19 cellular contexts compared by ENCODE assay signal in genomic region chr16:74224828-74225227, GRCh38.
DNase-seq lines count a peak whose midpoint lies in the region; FAIRE-seq and TF ChIP-seq lines count a peak whose summit lies in the region.
"Had no signal": no experiment of that assay in that cellular context is flagged by ENCODE, and none has a peak within 500 bp of the region (broad histone marks: within the 10 kb centered on the region; RNA-seq: fewer than 3 reads in every experiment).

No MANE protein-coding gene starts in this region.

- no peaks in the 10 kb centered on the region for H3K36me3 ChIP-seq in bronchial epithelial cell (ENCODE audit: control insufficient read depth, insufficient read depth, low read length)
- H3K36me3 ChIP-seq: gastrocnemius medialis, left ventricle myocardium inferior, stomach had no signal

- DNase-seq in ACHN: peak; percentile 24
- DNase-seq in bronchial epithelial cell (ENCODE audit: low read depth): peak; percentile 54
- peak; percentile 29 for DNase-seq in kidney glomerular epithelial cell (lab: John Stamatoyannopoulos, UW)
- DNase-seq in HuH-7.5 (ENCODE audit: low spot score): no peak
- no peak for DNase-seq in stimulated activated CD4-positive, alpha-beta T cell treated with anti-CD3 and anti-CD28 coated beads, Interleukin-15, amount 100 ng/mL, for 24 hours
- no peak for DNase-seq in SIG-M5 (lab: John Stamatoyannopoulos, UW)
- no peak for DNase-seq in GM19239 (ENCODE audit: insufficient read length, low spot score)
- DNase-seq: activated CD4-positive, alpha-beta T cell treated with anti-CD3 and anti-CD28 coated beads for 4 hours; activated CD8-positive, alpha-beta memory T cell treated with anti-CD3 and anti-CD28 coated beads, Interleukin-2, amount 10 ng/mL, durations not matched to agents 7 days and 5 days; activated effector memory CD4-positive, alpha-beta T cell treated with Interleukin-2 at 50 U/mL for 16 hours; effector memory CD8-positive, alpha-beta T cell; gastrocnemius medialis; H9; left ventricle myocardium inferior; NCI-H1105 treated with DMSO at 0.1 percent for 48 hours; NCI-H2227 treated with DMSO at 0.1 percent for 48 hours; stomach; SW 1271 had no signal

- no peak for TF ChIP-seq CTCF in bronchial epithelial cell (IDR thresholded peaks at IDR 0.05; ENCODE audit: insufficient read depth, low read length, severe bottlenecking)

- H3K27me3 ChIP-seq in bronchial epithelial cell (ENCODE audit: control insufficient read depth, insufficient read depth, low read length): no peaks in the 10 kb centered on the region
- H3K27me3 ChIP-seq: gastrocnemius medialis, stomach had no signal

- in situ Hi-C loops in ACHN (cut with HindIII; ENCODE audit: low pct_ligation_motif_present, low pct_unique_long_range_greater_than_20kb, low sequenced_read_pairs): no loop called here

- H3K4me3 ChIP-seq in bronchial epithelial cell (ENCODE audit: low read depth, low read length): no peak overlapping the region
- H3K4me3 ChIP-seq: gastrocnemius medialis, left ventricle myocardium inferior, stomach had no signal

- FAIRE-seq in bronchial epithelial cell (lab: Jason Lieb, UNC) (no peak), GM19239 (lab: Jason Lieb, UNC) (no peak)

- no peak for TF ChIP-seq EP300 in Ishikawa (IDR thresholded peaks at IDR 0.05; ENCODE audit: borderline replicate concordance)

- TF ChIP-seq RAD21 in Ishikawa (IDR thresholded peaks at IDR 0.05; ENCODE audit: low read depth): no peak

TF ChIP-seq in Ishikawa, 13 proteins besides CTCF, POLR2A, EP300 and RAD21:
- TF ChIP-seq ZBTB7A (IDR thresholded peaks at IDR 0.05; ENCODE audit: low read depth) (no peak), NFIC (IDR thresholded peaks at IDR 0.05) (peak; percentile 47; the same call in 1 of the 2 replicates), TAF1 (IDR thresholded peaks at IDR 0.05; ENCODE audit: low read depth) (no peak), YY1 (IDR thresholded peaks at IDR 0.05; ENCODE audit: low read depth) (no peak), TCF12 (IDR thresholded peaks at IDR 0.05; ENCODE audit: low read depth) (no peak)
- TF ChIP-seq, protein P1, sequence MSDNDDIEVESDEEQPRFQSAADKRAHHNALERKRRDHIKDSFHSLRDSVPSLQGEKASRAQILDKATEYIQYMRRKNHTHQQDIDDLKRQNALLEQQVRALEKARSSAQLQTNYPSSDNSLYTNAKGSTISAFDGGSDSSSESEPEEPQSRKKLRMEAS (IDR thresholded peaks at IDR 0.05): no peak
- TF ChIP-seq, protein P2, sequence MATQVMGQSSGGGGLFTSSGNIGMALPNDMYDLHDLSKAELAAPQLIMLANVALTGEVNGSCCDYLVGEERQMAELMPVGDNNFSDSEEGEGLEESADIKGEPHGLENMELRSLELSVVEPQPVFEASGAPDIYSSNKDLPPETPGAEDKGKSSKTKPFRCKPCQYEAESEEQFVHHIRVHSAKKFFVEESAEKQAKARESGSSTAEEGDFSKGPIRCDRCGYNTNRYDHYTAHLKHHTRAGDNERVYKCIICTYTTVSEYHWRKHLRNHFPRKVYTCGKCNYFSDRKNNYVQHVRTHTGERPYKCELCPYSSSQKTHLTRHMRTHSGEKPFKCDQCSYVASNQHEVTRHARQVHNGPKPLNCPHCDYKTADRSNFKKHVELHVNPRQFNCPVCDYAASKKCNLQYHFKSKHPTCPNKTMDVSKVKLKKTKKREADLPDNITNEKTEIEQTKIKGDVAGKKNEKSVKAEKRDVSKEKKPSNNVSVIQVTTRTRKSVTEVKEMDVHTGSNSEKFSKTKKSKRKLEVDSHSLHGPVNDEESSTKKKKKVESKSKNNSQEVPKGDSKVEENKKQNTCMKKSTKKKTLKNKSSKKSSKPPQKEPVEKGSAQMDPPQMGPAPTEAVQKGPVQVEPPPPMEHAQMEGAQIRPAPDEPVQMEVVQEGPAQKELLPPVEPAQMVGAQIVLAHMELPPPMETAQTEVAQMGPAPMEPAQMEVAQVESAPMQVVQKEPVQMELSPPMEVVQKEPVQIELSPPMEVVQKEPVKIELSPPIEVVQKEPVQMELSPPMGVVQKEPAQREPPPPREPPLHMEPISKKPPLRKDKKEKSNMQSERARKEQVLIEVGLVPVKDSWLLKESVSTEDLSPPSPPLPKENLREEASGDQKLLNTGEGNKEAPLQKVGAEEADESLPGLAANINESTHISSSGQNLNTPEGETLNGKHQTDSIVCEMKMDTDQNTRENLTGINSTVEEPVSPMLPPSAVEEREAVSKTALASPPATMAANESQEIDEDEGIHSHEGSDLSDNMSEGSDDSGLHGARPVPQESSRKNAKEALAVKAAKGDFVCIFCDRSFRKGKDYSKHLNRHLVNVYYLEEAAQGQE (IDR thresholded peaks at IDR 0.05; ENCODE audit: low read depth): no peak
TF ChIP-seq in Ishikawa: peak in this region for 1.

Comparison
In these comparisons a context has a peak if more than half of its experiments do, and no peak if none do; other contexts are left out.
1. DNase-seq: peak in ACHN (single experiment), bronchial epithelial cell (single experiment) and kidney glomerular epithelial cell (single experiment); none in HuH-7.5 (single experiment), stimulated activated CD4-positive, alpha-beta T cell treated with anti-CD3 and anti-CD28 coated beads, Interleukin-15, amount 100 ng/mL, for 24 hours (single experiment), SIG-M5 (single experiment) and GM19239 (single experiment).